9 cellular contexts compared by ENCODE assay signal in genomic region chr7:28389504-28390385, GRCh38. TPM values are rescaled to one million over a fixed set of nuclear protein-coding genes. Genes with fewer than 3 reads are reported as not detected.
DNase-seq lines count a peak whose midpoint lies in the region; ATAC-seq and TF ChIP-seq lines count a peak whose summit lies in the region.
"Had no signal": no experiment of that assay in that cellular context is flagged by ENCODE, and none has a peak within 500 bp of the region (broad histone marks: within the 10 kb centered on the region; RNA-seq: fewer than 3 reads in every experiment).

No MANE protein-coding gene starts in this region.

- CTCF ChIA-PET in Caco-2 (lab: Charles Lee), result interaction anchor here (0.6 to 0.7 kb wide), 6 partner anchors 164 to 1056 kb away, joined by 3 to 9 read pairs (median 3); no protein-coding TSS in a partner anchor

- no peak overlapping the region for H3K27ac Mint-ChIP-seq in Caco-2 (ENCODE audit: unreplicated experiment)
- H3K27ac Mint-ChIP-seq in dendritic cell treated with granulocyte-macrophage colony-stimulating factor and Interleukin-4, amounts not matched to agents 40 ng/mL and 50 ng/mL, for 4 days, result peak overlapping the region; percentile 42
- H3K27ac Mint-ChIP-seq in activated T-cell treated with anti-CD3 and anti-CD28 coated beads, Interleukin-2, amount 50 U/mL, for 24 hours, result no peak overlapping the region
- H3K27ac Mint-ChIP-seq: IgD-negative memory B cell had no signal

- no peak overlapping the region for H3K27ac ChIP-seq in HUES64 (ENCODE audit: low read depth, low read length)

- peak overlapping the region; percentile 46 for H3K4me3 Mint-ChIP-seq in Caco-2 (ENCODE audit: unreplicated experiment)
- peak overlapping the region; percentile 33 for H3K4me3 Mint-ChIP-seq in dendritic cell treated with granulocyte-macrophage colony-stimulating factor and Interleukin-4, amounts not matched to agents 40 ng/mL and 50 ng/mL, for 4 days
- H3K4me3 Mint-ChIP-seq in activated T-cell treated with anti-CD3 and anti-CD28 coated beads, Interleukin-2, amount 50 U/mL, for 24 hours, result no peak overlapping the region
- H3K4me3 Mint-ChIP-seq: IgD-negative memory B cell had no signal

- no TSS peak for BruUV-seq in Caco-2 (replicated peaks; lab: Mats Ljungman, UMichigan)

- H3K36me3 ChIP-seq in Caco-2 (ENCODE audit: control insufficient read depth, insufficient read depth, low read length) (no peaks in the 10 kb centered on the region), HUES64 (ENCODE audit: insufficient read depth, low read length) (no peaks in the 10 kb centered on the region), NT2/D1 (ENCODE audit: insufficient read depth, insufficient read length, low read length) (no peaks in the 10 kb centered on the region)

- DNase-seq in Caco-2 (peak in 1 of 2 experiments; percentile 50), NT2/D1 (ENCODE audit: low read depth, low spot score) (peak; percentile 70), medulla oblongata (ENCODE audit: extremely low spot score) (peak; percentile 82)
- DNase-seq in effector CD4-positive, alpha-beta T cell, result no peak
- no peak for DNase-seq in activated T-cell treated with anti-CD3 and anti-CD28 coated beads, Interleukin-2, amount 50 U/mL, for 24 hours

- no peaks in the 10 kb centered on the region; the same call in 1 of the 2 replicates for H3K4me1 ChIP-seq in Caco-2
- peaks cover 5% of the 10 kb centered on the region; the same call in 1 of the 2 replicates for H3K4me1 ChIP-seq in HUES64 (ENCODE audit: insufficient read depth, low read length)
- no peaks in the 10 kb centered on the region for H3K4me1 ChIP-seq in NT2/D1 (ENCODE audit: insufficient read depth, insufficient read length)

- H3K9me3 Mint-ChIP-seq in Caco-2 (ENCODE audit: unreplicated experiment), result no peaks in the 10 kb centered on the region
- no peaks in the 10 kb centered on the region for H3K9me3 Mint-ChIP-seq in dendritic cell treated with granulocyte-macrophage colony-stimulating factor and Interleukin-4, amounts not matched to agents 40 ng/mL and 50 ng/mL, for 4 days
- H3K9me3 Mint-ChIP-seq in activated T-cell treated with anti-CD3 and anti-CD28 coated beads, Interleukin-2, amount 50 U/mL, for 24 hours, result no peaks in the 10 kb centered on the region

- H3K4me3 ChIP-seq in Caco-2 (ENCODE audit: low read depth, low read length), result no peak overlapping the region
- H3K4me3 ChIP-seq in HUES64 (ENCODE audit: low read length), result peak overlapping the region; percentile 10; the same call in 1 of the 2 replicates
- no peak overlapping the region for H3K4me3 ChIP-seq in NT2/D1 (ENCODE audit: insufficient read length, low read depth)

- intact Hi-C loops in Caco-2 (cut with micrococcal nuclease; ENCODE audit: unreplicated experiment), result loop anchor here (1.0 kb wide), 3 partner anchors 147 to 465 kb away; no protein-coding TSS in a partner anchor
- intact Hi-C loops in dendritic cell treated with granulocyte-macrophage colony-stimulating factor and Interleukin-4, amounts not matched to agents 40 ng/mL and 50 ng/mL, for 4 days (cut with micrococcal nuclease), result loop anchor here (1.0 kb wide), 2 partner anchors 237 to 465 kb away; no protein-coding TSS in a partner anchor

- 65% methylated on average over 10 of the region's 14 CpGs for WGBS in HUES64

- H3K36me3 Mint-ChIP-seq in Caco-2 (ENCODE audit: insufficient read depth, unreplicated experiment), result no peaks in the 10 kb centered on the region
- no peaks in the 10 kb centered on the region for H3K36me3 Mint-ChIP-seq in dendritic cell treated with granulocyte-macrophage colony-stimulating factor and Interleukin-4, amounts not matched to agents 40 ng/mL and 50 ng/mL, for 4 days (ENCODE audit: low read depth)
- no peaks in the 10 kb centered on the region for H3K36me3 Mint-ChIP-seq in activated T-cell treated with anti-CD3 and anti-CD28 coated beads, Interleukin-2, amount 50 U/mL, for 24 hours (ENCODE audit: low read depth)
- H3K36me3 Mint-ChIP-seq: IgD-negative memory B cell had no signal

- peak; percentile 67 to 78 for TF ChIP-seq CTCF in Caco-2 (IDR thresholded peaks at IDR 0.05; ENCODE audit: insufficient read depth in 1 of 2, low read depth in 1 of 2, low read length in 1 of 2, severe bottlenecking in 1 of 2, unreplicated experiment in 1 of 2)

- H3K27me3 Mint-ChIP-seq in Caco-2 (ENCODE audit: insufficient read depth, unreplicated experiment), result peaks cover 7% of the 10 kb centered on the region
- H3K27me3 Mint-ChIP-seq in dendritic cell treated with granulocyte-macrophage colony-stimulating factor and Interleukin-4, amounts not matched to agents 40 ng/mL and 50 ng/mL, for 4 days, result peaks cover 38% of the 10 kb centered on the region
- peaks cover 51% of the 10 kb centered on the region for H3K27me3 Mint-ChIP-seq in activated T-cell treated with anti-CD3 and anti-CD28 coated beads, Interleukin-2, amount 50 U/mL, for 24 hours

- no peak overlapping the region for H3K9ac ChIP-seq in HUES64 (ENCODE audit: low read depth, low read length)
- no peak overlapping the region for H3K9ac ChIP-seq in NT2/D1 (ENCODE audit: insufficient read length, low read depth)

- POLR2A ChIA-PET in Caco-2 (lab: Charles Lee), result no interaction called here

- ATAC-seq in HG03565 (IDR thresholded peaks at IDR 0.05; ENCODE audit: unreplicated experiment), result no peak

- H3K27me3 ChIP-seq in Caco-2 (replicated peaks; ENCODE audit: control insufficient read depth, insufficient read depth, low read length) (no peaks in the 10 kb centered on the region), HUES64 (ENCODE audit: insufficient read depth, low read length) (no peaks in the 10 kb centered on the region), NT2/D1 (ENCODE audit: insufficient read depth, insufficient read length) (no peaks in the 10 kb centered on the region)

- H3K9me3 ChIP-seq in Caco-2 (no peaks in the 10 kb centered on the region), HUES64 (ENCODE audit: insufficient read depth, low read depth, low read length) (no peaks in the 10 kb centered on the region), NT2/D1 (ENCODE audit: insufficient read depth, low read length) (no peaks in the 10 kb centered on the region)

- no peaks in the 10 kb centered on the region for H3K4me1 Mint-ChIP-seq in Caco-2 (ENCODE audit: low read depth, unreplicated experiment)
- H3K4me1 Mint-ChIP-seq in dendritic cell treated with granulocyte-macrophage colony-stimulating factor and Interleukin-4, amounts not matched to agents 40 ng/mL and 50 ng/mL, for 4 days (ENCODE audit: low read depth), result peaks cover 5% of the 10 kb centered on the region
- peaks cover 1% of the 10 kb centered on the region for H3K4me1 Mint-ChIP-seq in activated T-cell treated with anti-CD3 and anti-CD28 coated beads, Interleukin-2, amount 50 U/mL, for 24 hours (ENCODE audit: low read depth)

RNA-seq across cellular contexts. Expression of gene CREB5, which starts 22.6 kb away (rescaled TPM):
- 9.1 and 9.2 TPM in 2 replicates for total RNA-seq in Caco-2 (2022)
- 1.0 TPM for polyA plus RNA-seq in HUES64 (2013, experiment 1 of 2)
- 1.9 TPM for polyA plus RNA-seq in HUES64 (2013, experiment 2 of 2)

Comparison
In these comparisons a context has a peak if more than half of its experiments do, and no peak if none do; other contexts are left out.
1. DNase-seq: peak in NT2/D1 (single experiment) and medulla oblongata (single experiment); none in effector CD4-positive, alpha-beta T cell (single experiment) and activated T-cell treated with anti-CD3 and anti-CD28 coated beads, Interleukin-2, amount 50 U/mL, for 24 hours (single experiment).